Comparison of ENCODE assay signal across 23 cellular contexts in genomic region chrX:69076084-69076483, GRCh38.
"Had no signal": no experiment of that assay in that cellular context is flagged by ENCODE, and none has a peak within 500 bp of the region (broad histone marks: within the 10 kb centered on the region; RNA-seq: fewer than 3 reads in every experiment).

No MANE protein-coding gene starts in this region.

- H3K4me3 Mint-ChIP-seq: activated CD4-positive, alpha-beta T cell treated with anti-CD3 and anti-CD28 coated beads for 36 hours; activated naive CD4-positive, alpha-beta T cell treated with anti-CD3 and anti-CD28 coated beads for 36 hours; activated naive CD8-positive, alpha-beta T cell treated with anti-CD3 and anti-CD28 coated beads, Interleukin-2, amount 10 ng/mL, durations not matched to agents 7 days and 5 days; activated T-helper 1 cell treated with anti-CD3 and anti-CD28 coated beads, Interleukin-12 subunit alpha, Interleukin-12 subunit beta, Interleukin-2, Interleukin-4 antibody, amounts not matched to agents 30 ng/mL and 10 ng/mL and 1 ng/mL, durations not matched to agents 14 hours and 24 hours and 36 hours; brain; nephron progenitor cell; stimulated activated effector memory CD8-positive, alpha-beta T cell treated with anti-CD3 and anti-CD28 coated beads, Interleukin-12 subunit alpha, Interleukin-12 subunit beta, amount 100 ng/mL, for 72 hours; stimulated activated naive CD8-positive, alpha-beta T cell treated with anti-CD3 and anti-CD28 coated beads, Interleukin-15, amount 100 ng/mL, for 72 hours; T-helper 1 cell treated with Interleukin-12 subunit alpha and Interleukin-12 subunit beta and Interleukin-4 antibody, amounts not matched to agents 30 μg/mL and 1 μg/mL, for 36 hours had no signal

- H3K27ac Mint-ChIP-seq: activated CD4-positive, alpha-beta T cell treated with anti-CD3 and anti-CD28 coated beads for 36 hours; activated naive CD4-positive, alpha-beta T cell treated with anti-CD3 and anti-CD28 coated beads for 36 hours; activated naive CD8-positive, alpha-beta T cell treated with anti-CD3 and anti-CD28 coated beads, Interleukin-2, amount 10 ng/mL, durations not matched to agents 7 days and 5 days; activated T-helper 1 cell treated with anti-CD3 and anti-CD28 coated beads, Interleukin-12 subunit alpha, Interleukin-12 subunit beta, Interleukin-2, Interleukin-4 antibody, amounts not matched to agents 30 ng/mL and 10 ng/mL and 1 ng/mL, durations not matched to agents 14 hours and 24 hours and 36 hours; brain; nephron progenitor cell; progenitor cell of endocrine pancreas; stimulated activated effector memory CD8-positive, alpha-beta T cell treated with anti-CD3 and anti-CD28 coated beads, Interleukin-12 subunit alpha, Interleukin-12 subunit beta, amount 100 ng/mL, for 72 hours; T-helper 1 cell treated with Interleukin-12 subunit alpha and Interleukin-12 subunit beta and Interleukin-4 antibody, amounts not matched to agents 30 μg/mL and 1 μg/mL, for 36 hours had no signal

- H3K27me3 Mint-ChIP-seq: stimulated activated naive CD8-positive, alpha-beta T cell treated with anti-CD3 and anti-CD28 coated beads, Interleukin-15, amount 100 ng/mL, for 72 hours had no signal

- H3K9me3 Mint-ChIP-seq: activated naive CD4-positive, alpha-beta T cell treated with anti-CD3 and anti-CD28 coated beads for 36 hours; activated naive CD8-positive, alpha-beta T cell treated with anti-CD3 and anti-CD28 coated beads, Interleukin-2, amount 10 ng/mL, durations not matched to agents 7 days and 5 days; activated T-helper 1 cell treated with anti-CD3 and anti-CD28 coated beads, Interleukin-12 subunit alpha, Interleukin-12 subunit beta, Interleukin-2, Interleukin-4 antibody, amounts not matched to agents 30 ng/mL and 10 ng/mL and 1 ng/mL, durations not matched to agents 14 hours and 24 hours and 36 hours; stimulated activated effector memory CD8-positive, alpha-beta T cell treated with anti-CD3 and anti-CD28 coated beads, Interleukin-12 subunit alpha, Interleukin-12 subunit beta, amount 100 ng/mL, for 72 hours; stimulated activated naive CD8-positive, alpha-beta T cell treated with anti-CD3 and anti-CD28 coated beads, Interleukin-15, amount 100 ng/mL, for 72 hours; T-helper 1 cell treated with Interleukin-12 subunit alpha and Interleukin-12 subunit beta and Interleukin-4 antibody, amounts not matched to agents 30 μg/mL and 1 μg/mL, for 36 hours had no signal

- H3K4me1 Mint-ChIP-seq: activated CD4-positive, alpha-beta T cell treated with anti-CD3 and anti-CD28 coated beads for 36 hours; activated naive CD8-positive, alpha-beta T cell treated with anti-CD3 and anti-CD28 coated beads, Interleukin-2, amount 10 ng/mL, durations not matched to agents 7 days and 5 days; stimulated activated effector memory CD8-positive, alpha-beta T cell treated with anti-CD3 and anti-CD28 coated beads, Interleukin-12 subunit alpha, Interleukin-12 subunit beta, amount 100 ng/mL, for 72 hours; stimulated activated naive CD8-positive, alpha-beta T cell treated with anti-CD3 and anti-CD28 coated beads, Interleukin-15, amount 100 ng/mL, for 72 hours had no signal

- H3K36me3 Mint-ChIP-seq: activated naive CD8-positive, alpha-beta T cell treated with anti-CD3 and anti-CD28 coated beads, Interleukin-2, amount 10 ng/mL, durations not matched to agents 7 days and 5 days; brain; stimulated activated effector memory CD8-positive, alpha-beta T cell treated with anti-CD3 and anti-CD28 coated beads, Interleukin-12 subunit alpha, Interleukin-12 subunit beta, amount 100 ng/mL, for 72 hours had no signal

- DNase-seq: activated CD4-positive, alpha-beta T cell treated with anti-CD3 and anti-CD28 coated beads for 36 hours; activated CD4-positive, alpha-beta T cell treated with anti-CD3 and anti-CD28 coated beads, Interleukin-2, amount 50 U/mL, for 48 hours; activated CD4-positive, CD25-positive, alpha-beta regulatory T cell; activated CD8-positive, alpha-beta memory T cell treated with anti-CD3 and anti-CD28 coated beads for 24 hours; activated effector memory CD4-positive, alpha-beta T cell treated with anti-CD3 and anti-CD28 coated beads, Interleukin-2, amount 50 U/mL, for 16 hours; activated naive CD4-positive, alpha-beta T cell treated with anti-CD3 and anti-CD28 coated beads for 36 hours; activated naive CD8-positive, alpha-beta T cell treated with anti-CD3 and anti-CD28 coated beads, Interleukin-2, amount 10 ng/mL, durations not matched to agents 7 days and 5 days; dorsolateral prefrontal cortex; effector memory CD4-positive, alpha-beta T cell; left cardiac atrium; left ventricle myocardium superior; nephron progenitor cell; right lobe of liver; stimulated activated CD4-positive, alpha-beta T cell treated with anti-CD3 and anti-CD28 coated beads, Interleukin-4, amount 100 ng/mL, for 1 hour; stimulated activated naive CD8-positive, alpha-beta T cell treated with anti-CD3 and anti-CD28 coated beads, Interleukin-15, amount 100 ng/mL, for 72 hours; substantia nigra; T-helper 9 cell; thyroid gland had no signal
